Comparison of ENCODE assay signal across 1 cellular context in genomic region chr2:206159346-206160123, GRCh38.
TF ChIP-seq lines count a peak whose summit lies in the region.

Gene EEF1B2 (plus strand): TSS chr2:206159895. CDS start chr2:206159980, 85 bp downstream.
Gene NDUFS1 (minus strand): TSS chr2:206159444. CDS start chr2:206153678, 5,766 bp downstream.

TF ChIP-seq in K562, 482 proteins besides CTCF, POLR2A, EP300 and RAD21 (continued from another document and continues in another):
- TF ChIP-seq ZBTB11 (CRISPR knock-in tag; IDR thresholded peaks at IDR 0.05) = peak in 2 of 3 experiments; percentile 7 to 90; a peak in 2 of 6 replicates
- no peak for TF ChIP-seq RBM39 (optimal IDR thresholded peaks at IDR 0.05; ENCODE audit: low read depth, low read length)
- no peak for TF ChIP-seq ASH1L (IDR thresholded peaks at IDR 0.05; ENCODE audit: borderline replicate concordance, low read depth, partially characterized antibody)
- TF ChIP-seq SFPQ (IDR thresholded peaks at IDR 0.05; ENCODE audit: low read depth, low read length) = no peak
- peak; percentile 88 for TF ChIP-seq GABPB1 (CRISPR knock-in tag; IDR thresholded peaks at IDR 0.05)
- TF ChIP-seq CREB3L1 (IDR thresholded peaks at IDR 0.05; ENCODE audit: borderline replicate concordance, low read depth) = peak; percentile 93; the same call in 1 of the 2 replicates
- TF ChIP-seq ZNF584 (CRISPR knock-in tag; IDR thresholded peaks at IDR 0.05; ENCODE audit: low read depth) = no peak
- TF ChIP-seq CLOCK (CRISPR knock-in tag; IDR thresholded peaks at IDR 0.05; ENCODE audit: borderline replicate concordance) = no peak
- peak; percentile 22; the same call in 1 of the 2 replicates for TF ChIP-seq ETV1 (tag; conservative IDR thresholded peaks at IDR 0.05; ENCODE audit: low read depth)
- TF ChIP-seq, protein P1, sequence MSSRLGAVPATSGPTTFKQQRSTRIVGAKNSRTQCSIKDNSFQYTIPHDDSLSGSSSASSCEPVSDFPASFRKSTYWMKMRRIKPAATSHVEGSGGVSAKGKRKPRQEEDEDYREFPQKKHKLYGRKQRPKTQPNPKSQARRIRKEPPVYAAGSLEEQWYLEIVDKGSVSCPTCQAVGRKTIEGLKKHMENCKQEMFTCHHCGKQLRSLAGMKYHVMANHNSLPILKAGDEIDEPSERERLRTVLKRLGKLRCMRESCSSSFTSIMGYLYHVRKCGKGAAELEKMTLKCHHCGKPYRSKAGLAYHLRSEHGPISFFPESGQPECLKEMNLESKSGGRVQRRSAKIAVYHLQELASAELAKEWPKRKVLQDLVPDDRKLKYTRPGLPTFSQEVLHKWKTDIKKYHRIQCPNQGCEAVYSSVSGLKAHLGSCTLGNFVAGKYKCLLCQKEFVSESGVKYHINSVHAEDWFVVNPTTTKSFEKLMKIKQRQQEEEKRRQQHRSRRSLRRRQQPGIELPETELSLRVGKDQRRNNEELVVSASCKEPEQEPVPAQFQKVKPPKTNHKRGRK (tag; IDR thresholded peaks at IDR 0.05) = no peak
- no peak for TF ChIP-seq HMGN3 (IDR thresholded peaks at IDR 0.05; ENCODE audit: borderline replicate concordance, extremely low read depth, insufficient read length, low read depth, low read length)
- no peak for TF ChIP-seq IRF1 (CRISPR knock-in tag; IDR thresholded peaks at IDR 0.05; ENCODE audit: borderline replicate concordance)
- no peak for TF ChIP-seq HEY1 (CRISPR knock-in tag; IDR thresholded peaks at IDR 0.05; ENCODE audit: borderline replicate concordance)
- TF ChIP-seq, protein P2, sequence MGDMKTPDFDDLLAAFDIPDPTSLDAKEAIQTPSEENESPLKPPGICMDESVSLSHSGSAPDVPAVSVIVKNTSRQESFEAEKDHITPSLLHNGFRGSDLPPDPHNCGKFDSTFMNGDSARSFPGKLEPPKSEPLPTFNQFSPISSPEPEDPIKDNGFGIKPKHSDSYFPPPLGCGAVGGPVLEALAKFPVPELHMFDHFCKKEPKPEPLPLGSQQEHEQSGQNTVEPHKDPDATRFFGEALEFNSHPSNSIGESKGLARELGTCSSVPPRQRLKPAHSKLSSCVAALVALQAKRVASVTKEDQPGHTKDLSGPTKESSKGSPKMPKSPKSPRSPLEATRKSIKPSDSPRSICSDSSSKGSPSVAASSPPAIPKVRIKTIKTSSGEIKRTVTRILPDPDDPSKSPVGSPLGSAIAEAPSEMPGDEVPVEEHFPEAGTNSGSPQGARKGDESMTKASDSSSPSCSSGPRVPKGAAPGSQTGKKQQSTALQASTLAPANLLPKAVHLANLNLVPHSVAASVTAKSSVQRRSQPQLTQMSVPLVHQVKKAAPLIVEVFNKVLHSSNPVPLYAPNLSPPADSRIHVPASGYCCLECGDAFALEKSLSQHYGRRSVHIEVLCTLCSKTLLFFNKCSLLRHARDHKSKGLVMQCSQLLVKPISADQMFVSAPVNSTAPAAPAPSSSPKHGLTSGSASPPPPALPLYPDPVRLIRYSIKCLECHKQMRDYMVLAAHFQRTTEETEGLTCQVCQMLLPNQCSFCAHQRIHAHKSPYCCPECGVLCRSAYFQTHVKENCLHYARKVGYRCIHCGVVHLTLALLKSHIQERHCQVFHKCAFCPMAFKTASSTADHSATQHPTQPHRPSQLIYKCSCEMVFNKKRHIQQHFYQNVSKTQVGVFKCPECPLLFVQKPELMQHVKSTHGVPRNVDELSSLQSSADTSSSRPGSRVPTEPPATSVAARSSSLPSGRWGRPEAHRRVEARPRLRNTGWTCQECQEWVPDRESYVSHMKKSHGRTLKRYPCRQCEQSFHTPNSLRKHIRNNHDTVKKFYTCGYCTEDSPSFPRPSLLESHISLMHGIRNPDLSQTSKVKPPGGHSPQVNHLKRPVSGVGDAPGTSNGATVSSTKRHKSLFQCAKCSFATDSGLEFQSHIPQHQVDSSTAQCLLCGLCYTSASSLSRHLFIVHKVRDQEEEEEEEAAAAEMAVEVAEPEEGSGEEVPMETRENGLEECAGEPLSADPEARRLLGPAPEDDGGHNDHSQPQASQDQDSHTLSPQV (IDR thresholded peaks at IDR 0.05) = no peak
- TF ChIP-seq ETV6 (IDR thresholded peaks at IDR 0.05; ENCODE audit: borderline replicate concordance in 1 of 2, low read depth in 2 of 2, low read length in 1 of 2) = no peak
- no peak for TF ChIP-seq ETV6 (CRISPR knock-in tag; IDR thresholded peaks at IDR 0.05; ENCODE audit: borderline replicate concordance)
- TF ChIP-seq BCOR (IDR thresholded peaks at IDR 0.05) = no peak
- no peak for TF ChIP-seq ZNF586 (CRISPR knock-in tag; conservative IDR thresholded peaks at IDR 0.05)
- no peak for TF ChIP-seq ZSCAN32 (CRISPR knock-in tag; IDR thresholded peaks at IDR 0.05)
- no peak for TF ChIP-seq CBX2 (IDR thresholded peaks at IDR 0.05; ENCODE audit: insufficient read depth, low read length, poor library complexity, severe bottlenecking)
- no peak for TF ChIP-seq CEBPZ (IDR thresholded peaks at IDR 0.05; ENCODE audit: borderline replicate concordance, low read depth, low read length)
- TF ChIP-seq, protein P3, sequence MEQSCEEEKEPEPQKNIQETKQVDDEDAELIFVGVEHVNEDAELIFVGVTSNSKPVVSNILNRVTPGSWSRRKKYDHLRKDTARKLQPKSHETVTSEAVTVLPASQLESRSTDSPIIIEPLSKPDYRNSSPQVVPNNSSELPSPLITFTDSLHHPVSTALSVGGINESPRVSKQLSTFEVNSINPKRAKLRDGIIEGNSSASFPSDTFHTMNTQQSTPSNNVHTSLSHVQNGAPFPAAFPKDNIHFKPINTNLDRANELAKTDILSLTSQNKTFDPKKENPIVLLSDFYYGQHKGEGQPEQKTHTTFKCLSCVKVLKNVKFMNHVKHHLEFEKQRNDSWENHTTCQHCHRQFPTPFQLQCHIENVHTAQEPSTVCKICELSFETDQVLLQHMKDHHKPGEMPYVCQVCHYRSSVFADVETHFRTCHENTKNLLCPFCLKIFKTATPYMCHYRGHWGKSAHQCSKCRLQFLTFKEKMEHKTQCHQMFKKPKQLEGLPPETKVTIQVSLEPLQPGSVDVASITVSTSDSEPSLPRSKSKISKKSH (CRISPR knock-in tag; IDR thresholded peaks at IDR 0.05) = no peak
- TF ChIP-seq MNT (conservative IDR thresholded peaks at IDR 0.05) = peak; percentile 95 to 97
- no peak for TF ChIP-seq RFX1 (IDR thresholded peaks at IDR 0.05)
- 0 out of 2 replicates have a peak, but pooled peaks have one; percentile 22 for TF ChIP-seq HDAC2 (IDR thresholded peaks at IDR 0.05)
- TF ChIP-seq TCF7L2 (IDR thresholded peaks at IDR 0.05; ENCODE audit: low read depth, low read length) = no peak
- no peak for TF ChIP-seq ZNF197 (CRISPR knock-in tag; IDR thresholded peaks at IDR 0.05; ENCODE audit: low read depth)
- TF ChIP-seq NCOA6 (IDR thresholded peaks at IDR 0.05) = no peak
- peak; percentile 52 for TF ChIP-seq SAP30 (IDR thresholded peaks at IDR 0.05; ENCODE audit: borderline replicate concordance, insufficient read depth, low read depth, low read length, poor library complexity, severe bottlenecking)
- TF ChIP-seq CBX5 (IDR thresholded peaks at IDR 0.05; ENCODE audit: borderline replicate concordance, low read depth) = no peak
